10 cellular contexts compared by ENCODE assay signal in genomic region chr17:81244358-81245023, GRCh38. TPM values are rescaled to one million over a fixed set of nuclear protein-coding genes. Genes with fewer than 3 reads are reported as not detected.
DNase-seq lines count a peak whose midpoint lies in the region; ATAC-seq, FAIRE-seq and TF ChIP-seq lines count a peak whose summit lies in the region.
"Had no signal": no experiment of that assay in that cellular context is flagged by ENCODE, and none has a peak within 500 bp of the region (broad histone marks: within the 10 kb centered on the region; RNA-seq: fewer than 3 reads in every experiment).

No MANE protein-coding gene starts in this region.

- FAIRE-seq in GM12892 (lab: Jason Lieb, UNC): no peak

- H3K4me3 Mint-ChIP-seq in CD4-positive, alpha-beta T cell: peak overlapping the region; percentile 15
- H3K4me3 Mint-ChIP-seq in WTC11: no peak overlapping the region
- no peak overlapping the region for H3K4me3 Mint-ChIP-seq in memory B cell

- no peak for ATAC-seq in CD4-positive, alpha-beta T cell (ENCODE audit: poor library complexity)
- ATAC-seq in WTC11: peak; percentile 19
- ATAC-seq in memory B cell (ENCODE audit: low read depth): peak; percentile 30
- ATAC-seq in GM18517 (IDR thresholded peaks at IDR 0.05; ENCODE audit: unreplicated experiment): no peak
- ATAC-seq: left colon had no signal

- CTCF ChIA-PET in CD4-positive, alpha-beta T cell (lab: Charles Lee): no interaction called here
- CTCF ChIA-PET in WTC11 (lab: Charles Lee): interaction anchor here (0.7 to 1.0 kb wide), 2 partner anchors 240 to 255 kb away, joined by 4 read pairs; no protein-coding TSS in a partner anchor

- no peaks in the 10 kb centered on the region for H3K9me3 Mint-ChIP-seq in CD4-positive, alpha-beta T cell
- H3K9me3 Mint-ChIP-seq in WTC11 (no peaks in the 10 kb centered on the region), memory B cell (no peaks in the 10 kb centered on the region)

- H3K27ac Mint-ChIP-seq in CD4-positive, alpha-beta T cell: no peak overlapping the region
- H3K27ac Mint-ChIP-seq in WTC11 (no peak overlapping the region), memory B cell (no peak overlapping the region)

- no peak for DNase-seq in CD4-positive, alpha-beta T cell
- DNase-seq in GM12892 (ENCODE audit: insufficient read length) (no peak), WTC11 (ENCODE audit: low spot score) (no peak), memory B cell (ENCODE audit: low spot score in 2 of 2) (no peak), DMS153 (lab: John Stamatoyannopoulos, UW) (no peak), NCI-H128 (lab: John Stamatoyannopoulos, UW; ENCODE audit: unreplicated experiment) (no peak)
- DNase-seq: left colon, NCI-H1417, NCI-H446 treated with DMSO at 0.1 percent for 48 hours had no signal

- peaks cover 18% of the 10 kb centered on the region for H3K4me1 Mint-ChIP-seq in CD4-positive, alpha-beta T cell (ENCODE audit: low read depth)
- H3K4me1 Mint-ChIP-seq in WTC11 (peaks cover 23% of the 10 kb centered on the region), memory B cell (peaks cover 16% of the 10 kb centered on the region)

- no peaks in the 10 kb centered on the region for H3K27me3 Mint-ChIP-seq in CD4-positive, alpha-beta T cell
- H3K27me3 Mint-ChIP-seq in WTC11 (ENCODE audit: low read depth) (no peaks in the 10 kb centered on the region), memory B cell (no peaks in the 10 kb centered on the region)

- no peak overlapping the region for H3K27ac ChIP-seq in CD4-positive, alpha-beta T cell (ENCODE audit: low read depth, low read length)

- no peaks in the 10 kb centered on the region for H3K9me3 ChIP-seq in CD4-positive, alpha-beta T cell (ENCODE audit: control insufficient read depth, low read length)

- H3K36me3 Mint-ChIP-seq in CD4-positive, alpha-beta T cell (ENCODE audit: low read depth): peaks cover 5% of the 10 kb centered on the region
- no peaks in the 10 kb centered on the region for H3K36me3 Mint-ChIP-seq in WTC11
- H3K36me3 Mint-ChIP-seq in memory B cell: no peaks in the 10 kb centered on the region

- peak; percentile 42; the same call in 1 of the 2 replicates for TF ChIP-seq POLR2A in GM12892 (IDR thresholded peaks at IDR 0.05; ENCODE audit: low read depth, low read length)

- POLR2A ChIA-PET in CD4-positive, alpha-beta T cell (lab: Charles Lee): interaction anchor here (1.1 kb wide), 1 partner anchor 22 kb away, joined by 3 read pairs; the partner anchor contains the start of gene CEP131
- POLR2A ChIA-PET in WTC11 (lab: Charles Lee): no interaction called here

- intact Hi-C loops in CD4-positive, alpha-beta T cell (cut with DNase I, micrococcal nuclease): loop anchor here (5.0 kb wide), 2 partner anchors 102 to 212 kb away; no protein-coding TSS in a partner anchor

- no peaks in the 10 kb centered on the region for H3K27me3 ChIP-seq in CD4-positive, alpha-beta T cell (ENCODE audit: control insufficient read depth, insufficient read depth, low read length)

- no peak for TF ChIP-seq CTCF in CD4-positive, alpha-beta T cell (IDR thresholded peaks at IDR 0.05)
- no peak for TF ChIP-seq CTCF in WTC11 (IDR thresholded peaks at IDR 0.05)

TF ChIP-seq in WTC11, 78 proteins besides CTCF, POLR2A, EP300 and RAD21:
- TF ChIP-seq ZNF416 (CRISPR knock-in tag; IDR thresholded peaks at IDR 0.05): peak; percentile 6; the same call in 1 of the 2 replicates
- peak; percentile 46; the same call in 1 of the 2 replicates for TF ChIP-seq FOXP1 (CRISPR knock-in tag; IDR thresholded peaks at IDR 0.05; ENCODE audit: borderline replicate concordance)
- 0 out of 2 replicates have a peak, but pooled peaks have one; percentile 27 for TF ChIP-seq TCF7 (CRISPR knock-in tag; IDR thresholded peaks at IDR 0.05; ENCODE audit: low read depth)
- TF ChIP-seq HMGA2 (CRISPR knock-in tag; IDR thresholded peaks at IDR 0.05): no peak
- TF ChIP-seq, protein P1, sequence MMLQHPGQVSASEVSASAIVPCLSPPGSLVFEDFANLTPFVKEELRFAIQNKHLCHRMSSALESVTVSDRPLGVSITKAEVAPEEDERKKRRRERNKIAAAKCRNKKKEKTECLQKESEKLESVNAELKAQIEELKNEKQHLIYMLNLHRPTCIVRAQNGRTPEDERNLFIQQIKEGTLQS (CRISPR knock-in tag; conservative IDR thresholded peaks at IDR 0.05): no peak
- TF ChIP-seq ZNF219 (CRISPR knock-in tag; IDR thresholded peaks at IDR 0.05; ENCODE audit: borderline replicate concordance): no peak
- TF ChIP-seq SP1 (CRISPR knock-in tag; conservative IDR thresholded peaks at IDR 0.05): 0 out of 2 replicates have a peak, but pooled peaks have one; percentile 26
- no peak for TF ChIP-seq IRF2 (CRISPR knock-in tag; IDR thresholded peaks at IDR 0.05; ENCODE audit: borderline replicate concordance, low read depth)

RNA-seq across cellular contexts. Expression of gene NDUFAF8, which starts 5.4 kb away (rescaled TPM):
- total RNA-seq in CD4-positive, alpha-beta T cell: 10 to 100 TPM; 34.6 to 38.6 TPM
- polyA plus RNA-seq in GM12892 (2012; ENCODE audit: missing spikeins): 156 TPM
- total RNA-seq in WTC11 (2021): 58.6 to 73.0 TPM (median 59.9 TPM) in 3 replicates

RNA-seq across cellular contexts. Expression of gene TEPSIN, which starts 5.6 kb away (rescaled TPM):
- total RNA-seq in CD4-positive, alpha-beta T cell: 10 to 100 TPM; 68.2 to 74.4 TPM
- polyA plus RNA-seq in GM12892 (2012; ENCODE audit: missing spikeins): 9.7 TPM
- total RNA-seq in WTC11 (2021): 32.2 to 40.7 TPM (median 35.4 TPM) in 3 replicates

RNA-seq across cellular contexts. Expression of gene CEP131, which starts 21.7 kb away (rescaled TPM):
- total RNA-seq in CD4-positive, alpha-beta T cell: 10 to 100 TPM; 11.2 to 12.3 TPM
- polyA plus RNA-seq in GM12892 (2012; ENCODE audit: missing spikeins): 4.8 TPM
- total RNA-seq in WTC11 (2021): 32.4 to 35.2 TPM (median 34.3 TPM) in 3 replicates

RNA-seq across cellular contexts. Expression of gene SLC38A10, which starts 50.6 kb away (rescaled TPM):
- 10 to 100 TPM; 22.8 to 26.4 TPM for total RNA-seq in CD4-positive, alpha-beta T cell
- polyA plus RNA-seq in GM12892 (2012; ENCODE audit: missing spikeins): 20.1 TPM
- 47.0 to 62.4 TPM (median 53.9 TPM) in 3 replicates for total RNA-seq in WTC11 (2021)

Comparison
In these comparisons a context has a peak if more than half of its experiments do, and no peak if none do; other contexts are left out.
1. ATAC-seq: peak in WTC11 (single experiment) and memory B cell (single experiment); none in CD4-positive, alpha-beta T cell (single experiment) and GM18517 (single experiment).